14 cellular contexts compared by ENCODE assay signal in genomic region chr4:74366367-74366891, GRCh38. TPM values are rescaled to one million over a fixed set of nuclear protein-coding genes. Genes with fewer than 3 reads are reported as not detected.
DNase-seq lines count a peak whose midpoint lies in the region; ATAC-seq and TF ChIP-seq lines count a peak whose summit lies in the region.
"Had no signal": no experiment of that assay in that cellular context is flagged by ENCODE, and none has a peak within 500 bp of the region (broad histone marks: within the 10 kb centered on the region; RNA-seq: fewer than 3 reads in every experiment).

No MANE protein-coding gene starts in this region.

- H3K9me3 Mint-ChIP-seq in HFFc6 = no peaks in the 10 kb centered on the region
- no peaks in the 10 kb centered on the region for H3K9me3 Mint-ChIP-seq in stimulated activated memory B cell treated with anti-CD40 and anti-IgM and Interleukin-4, amounts not matched to agents 10 μg/mL and 1 μg/mL and 100 μg/mL, for 72 hours
- H3K9me3 Mint-ChIP-seq: nephron progenitor cell had no signal

- H3K4me3 Mint-ChIP-seq in HFFc6 = peak overlapping the region; percentile 97
- no peak overlapping the region for H3K4me3 Mint-ChIP-seq in stimulated activated memory B cell treated with anti-CD40 and anti-IgM and Interleukin-4, amounts not matched to agents 10 μg/mL and 1 μg/mL and 100 μg/mL, for 72 hours

- 39 to 50% (median 44%) methylated on average over 2 of the region's 2 CpGs for WGBS in ovary, 3 donors

- no peak for TF ChIP-seq CTCF in HFFc6 (IDR thresholded peaks at IDR 0.05)
- no peak for TF ChIP-seq CTCF in kidney epithelial cell (IDR thresholded peaks at IDR 0.05; ENCODE audit: insufficient read depth, low read length, poor library complexity, severe bottlenecking)
- no peak for TF ChIP-seq CTCF in ovary (IDR thresholded peaks at IDR 0.05)

- intact Hi-C loops in ovary (cut with DNase I) = no loop called here

- H3K4me1 Mint-ChIP-seq in HFFc6 (ENCODE audit: low read depth) = peaks cover 83% of the 10 kb centered on the region
- peaks cover 14% of the 10 kb centered on the region for H3K4me1 Mint-ChIP-seq in stimulated activated memory B cell treated with anti-CD40 and anti-IgM and Interleukin-4, amounts not matched to agents 10 μg/mL and 1 μg/mL and 100 μg/mL, for 72 hours

- H3K27ac ChIP-seq in ovary = no peak overlapping the region

- H3K4me3 ChIP-seq in kidney epithelial cell (ENCODE audit: low read depth, low read length) (peak overlapping the region; percentile 2), ovary (no peak overlapping the region)

- H3K4me1 ChIP-seq in ovary (ENCODE audit: insufficient read depth) = peaks cover 4% of the 10 kb centered on the region

- no peaks in the 10 kb centered on the region for H3K9me3 ChIP-seq in ovary

- no peaks in the 10 kb centered on the region for H3K36me3 ChIP-seq in kidney epithelial cell (ENCODE audit: control insufficient read depth, insufficient read depth, low read length)
- no peaks in the 10 kb centered on the region for H3K36me3 ChIP-seq in ovary

- peak overlapping the region; percentile 95 for H3K27ac Mint-ChIP-seq in HFFc6
- no peak overlapping the region for H3K27ac Mint-ChIP-seq in stimulated activated memory B cell treated with anti-CD40 and anti-IgM and Interleukin-4, amounts not matched to agents 10 μg/mL and 1 μg/mL and 100 μg/mL, for 72 hours
- H3K27ac Mint-ChIP-seq: nephron progenitor cell had no signal

- peaks cover 2% of the 10 kb centered on the region; the same call in 1 of the 2 replicates for H3K27me3 Mint-ChIP-seq in HFFc6 (ENCODE audit: insufficient read depth)
- H3K27me3 Mint-ChIP-seq in stimulated activated memory B cell treated with anti-CD40 and anti-IgM and Interleukin-4, amounts not matched to agents 10 μg/mL and 1 μg/mL and 100 μg/mL, for 72 hours = peaks cover 49% of the 10 kb centered on the region

- no peak for TF ChIP-seq EP300 in ovary (IDR thresholded peaks at IDR 0.05)

- no peak for TF ChIP-seq POLR2A in ovary (IDR thresholded peaks at IDR 0.05)

- H3K36me3 Mint-ChIP-seq in HFFc6 (ENCODE audit: low read depth) = peaks cover 11% of the 10 kb centered on the region
- H3K36me3 Mint-ChIP-seq in stimulated activated memory B cell treated with anti-CD40 and anti-IgM and Interleukin-4, amounts not matched to agents 10 μg/mL and 1 μg/mL and 100 μg/mL, for 72 hours = no peaks in the 10 kb centered on the region

- ATAC-seq in GM18909 (IDR thresholded peaks at IDR 0.05; ENCODE audit: poor library complexity, unreplicated experiment) = peak; percentile 49
- ATAC-seq in stimulated activated memory B cell treated with anti-CD40 and anti-IgM and Interleukin-4, amounts not matched to agents 10 μg/mL and 1 μg/mL and 100 μg/mL, for 72 hours = no peak

- peak; percentile 13 for DNase-seq in HFFc6
- peak; percentile 65 for DNase-seq in HT-29 (ENCODE audit: low spot score)
- no peak for DNase-seq in kidney epithelial cell (ENCODE audit: low read depth)
- DNase-seq in ovary = no peak
- DNase-seq in pons (ENCODE audit: low spot score) = no peak
- no peak for DNase-seq in SKM-1 (lab: John Stamatoyannopoulos, UW; ENCODE audit: unreplicated experiment)
- DNase-seq: caudate nucleus, NCI-H1436 treated with DMSO at 0.1 percent for 48 hours, Right ventricle myocardium superior had no signal

- no peaks in the 10 kb centered on the region for H3K27me3 ChIP-seq in kidney epithelial cell (ENCODE audit: control insufficient read depth, insufficient read depth, low read length)
- no peaks in the 10 kb centered on the region for H3K27me3 ChIP-seq in ovary

RNA-seq across cellular contexts. Expression of gene EREG, which starts 1.5 kb away (rescaled TPM):
- total RNA-seq in HFFc6 (2021; fragmentation: NEBNext Ultra II Directional; extraction: Animal tissue kit (Norgen Biotek cat#: 25700)) = 10 to 100 TPM; 28.8 to 38.0 (median 32.7) TPM
- total RNA-seq in HT-29 (2014; rRNA removed; shearing (Covaris generic)) = 67.4 and 74.0 TPM in 2 replicates
- 4.3 and 7.5 TPM in 2 replicates for total RNA-seq in kidney epithelial cell
- under 1 TPM in 5 of 7 donors, not detected in 2; 0.08 to 0.57 (median 0.15) TPM for total RNA-seq in ovary
- polyA plus RNA-seq in ovary = 1 to 10 TPM in 1 of 2 donors, under 1 TPM in 1; 0.04 to 3.9 TPM
- total RNA-seq: H4, Right ventricle myocardium superior had no signal

RNA-seq across cellular contexts. Expression of gene EPGN, which starts 58.2 kb away (rescaled TPM):
- 1 to 10 TPM in 2 of 6 experiments, under 1 TPM in 3, not detected in 1; 0.33 to 3.3 (median 0.71) TPM for total RNA-seq in HFFc6 (2021; fragmentation: NEBNext Ultra II Directional; extraction: Animal tissue kit (Norgen Biotek cat#: 25700))
- 0.26 TPM in 1 of 2 replicates, not detected in the other for total RNA-seq in HT-29 (2014; rRNA removed; shearing (Covaris generic))
- 5.2 and 7.5 TPM in 2 replicates for total RNA-seq in kidney epithelial cell
- 1 to 10 TPM in 1 of 7 donors, under 1 TPM in 3, not detected in 3; 0.18 to 6.5 (median 0.35) TPM for total RNA-seq in ovary
- under 1 TPM; 0.19 to 0.40 TPM for polyA plus RNA-seq in ovary
- total RNA-seq: Right ventricle myocardium superior, urinary bladder had no signal

Comparison
In these comparisons a context has a peak if more than half of its experiments do, and no peak if none do; other contexts are left out.
1. DNase-seq: peak in HFFc6 (single experiment) and HT-29 (single experiment); none in kidney epithelial cell (single experiment), ovary (0 of 5), pons (single experiment) and SKM-1 (single experiment).